Comparison of ENCODE assay signal across 7 cellular contexts in genomic region chr21:33379934-33380333, GRCh38. TPM values are rescaled to one million over a fixed set of nuclear protein-coding genes. Genes with fewer than 3 reads are reported as not detected.
A peak's percentile ranks its signal among the peaks of the same experiment; 100 is the strongest.
DNase-seq lines count a peak whose midpoint lies in the region; ATAC-seq and TF ChIP-seq lines count a peak whose summit lies in the region.
"Not testable (repeated sequence)": the region's sequence is repeated elsewhere in the genome, so short reads cannot be mapped to it uniquely, and the experiment has no call there.

No MANE protein-coding gene starts in this region.

- H3K27me3 ChIP-seq in adipocyte (replicated peaks; ENCODE audit: control insufficient read depth, insufficient read depth, low read length); esophagus squamous epithelium; lower lobe of right lung (ENCODE audit: low read depth); sigmoid colon: not testable (repeated sequence)

- peaks cover 0 to 10% of the 10 kb centered on the region in 2 donors for H3K27me3 Mint-ChIP-seq in T-cell

- H3K4me3 ChIP-seq in adipocyte (ENCODE audit: low read length); esophagus squamous epithelium; lower lobe of right lung; sigmoid colon: not testable (repeated sequence)

- H3K9ac ChIP-seq in adipocyte (ENCODE audit: low read length): peak overlapping the region; percentile 72

- CTCF ChIA-PET in T-cell (lab: Charles Lee): interaction anchor here (0.7 to 2.6 kb wide), 3 partner anchors 19 to 183 kb away, joined by 3 to 17 read pairs (median 4); no protein-coding TSS in a partner anchor

- H3K4me3 Mint-ChIP-seq in T-cell: peak overlapping the region in 1 of 3 donors; percentile 84

- POLR2A ChIA-PET in T-cell (lab: Charles Lee): not testable (repeated sequence)

- ATAC-seq in T-cell (replicated peaks in 1 of 4): not testable (repeated sequence)
- ATAC-seq in lower lobe of right lung: peak; percentile 70 to 79

- WGBS in esophagus squamous epithelium, 2 donors: 17 to 18% methylated on average over 1 of the region's 1 CpG
- WGBS in sigmoid colon, 2 donors: 57 to 72% methylated on average over 1 of the region's 1 CpG

- peak overlapping the region; percentile 88 to 94 for H3K27ac Mint-ChIP-seq in T-cell

- TF ChIP-seq EP300 in sigmoid colon (IDR thresholded peaks at IDR 0.05): not testable (repeated sequence)

- intact Hi-C loops in esophagus squamous epithelium (cut with DNase I); lower lobe of right lung (cut with DNase I); sigmoid colon (cut with DNase I): not testable (repeated sequence)

- not testable (repeated sequence) for H3K36me3 Mint-ChIP-seq in T-cell

- not testable (repeated sequence) for TF ChIP-seq POLR2A in esophagus squamous epithelium (IDR thresholded peaks at IDR 0.05); sigmoid colon (IDR thresholded peaks at IDR 0.05)

- H3K4me1 ChIP-seq in adipocyte (ENCODE audit: control insufficient read depth, insufficient read depth, low read length) (peaks cover 37% of the 10 kb centered on the region), esophagus squamous epithelium (peaks cover 23 to 69% (median 47%) of the 10 kb centered on the region in 3 donors), lower lobe of right lung (peaks cover 52% of the 10 kb centered on the region), sigmoid colon (peaks cover 0 to 27% (median 19%) of the 10 kb centered on the region in 4 donors)

- H3K36me3 ChIP-seq in adipocyte (ENCODE audit: control insufficient read depth, insufficient read depth, low read length, severe bottlenecking); esophagus squamous epithelium; lower lobe of right lung; sigmoid colon: not testable (repeated sequence)

- not testable (repeated sequence) for TF ChIP-seq CTCF in esophagus squamous epithelium (IDR thresholded peaks at IDR 0.05); lower lobe of right lung (IDR thresholded peaks at IDR 0.05); sigmoid colon (IDR thresholded peaks at IDR 0.05)

- peak overlapping the region; percentile 88 to 90 (median 90) for H3K27ac ChIP-seq in esophagus squamous epithelium
- peak overlapping the region; percentile 80 for H3K27ac ChIP-seq in lower lobe of right lung
- H3K27ac ChIP-seq in sigmoid colon: peak overlapping the region; percentile 65 to 75 (median 71)

- not testable (repeated sequence) for H3K9me3 Mint-ChIP-seq in T-cell

- peaks cover 55 to 75% (median 61%) of the 10 kb centered on the region in 3 donors for H3K4me1 Mint-ChIP-seq in T-cell

- H3K9me3 ChIP-seq in adipocyte (ENCODE audit: control insufficient read depth, low read length); esophagus squamous epithelium; lower lobe of right lung; sigmoid colon: not testable (repeated sequence)

- DNase-seq in GDM1 (lab: John Stamatoyannopoulos, UW) (peak; percentile 55), NCI-H460 (ENCODE audit: extremely low read depth, low read depth) (peak; percentile 59), adipocyte (ENCODE audit: low read depth) (peak; percentile 73), sigmoid colon (peak; percentile 67)
- DNase-seq in T-cell; esophagus squamous epithelium (lab: John Stamatoyannopoulos, UW); lower lobe of right lung: not testable (repeated sequence)

RNA-seq across cellular contexts. Expression of gene IFNGR2, which starts 23.3 kb away (rescaled TPM):
- 67.4 and 68.9 TPM in 2 replicates for total RNA-seq in NCI-H460 (2014; rRNA removed; shearing (Covaris generic))
- polyA plus RNA-seq in NCI-H460 (2014; cell fraction: nucleus; rRNA removed): 41.5 and 53.5 TPM in 2 replicates
- total RNA-seq in T-cell (10 to 100 TPM; 14.2 to 28.3 (median 22.5) TPM), esophagus squamous epithelium (10 to 100 TPM; 43.0 to 65.6 (median 61.1) TPM), lower lobe of right lung (83.5 TPM), sigmoid colon (10 to 100 TPM; 34.9 to 65.8 (median 38.5) TPM)
- polyA plus RNA-seq in sigmoid colon: 100 to 1,000 TPM in 2 of 3 donors, 10 to 100 TPM in 1; 72.1 to 178 (median 135) TPM

RNA-seq across cellular contexts. Expression of gene IFNAR1, which starts 55.2 kb away (rescaled TPM):
- total RNA-seq in NCI-H460 (2014; rRNA removed; shearing (Covaris generic)): 7.6 and 11.0 TPM in 2 replicates
- polyA plus RNA-seq in NCI-H460 (2014; cell fraction: nucleus; rRNA removed): 1.9 and 2.3 TPM in 2 replicates
- total RNA-seq in T-cell: 10 to 100 TPM; 22.1 to 51.1 (median 45.6) TPM
- total RNA-seq in esophagus squamous epithelium: 10 to 100 TPM; 12.4 to 19.3 (median 15.5) TPM
- total RNA-seq in lower lobe of right lung: 64.5 TPM
- total RNA-seq in sigmoid colon: 10 to 100 TPM; 23.5 to 32.6 (median 25.5) TPM
- polyA plus RNA-seq in sigmoid colon: 10 to 100 TPM in 1 of 3 donors, 1 to 10 TPM in 2; 6.6 to 26.5 (median 7.9) TPM
